8 cellular contexts compared by ENCODE assay signal in the genomic region with DNA sequence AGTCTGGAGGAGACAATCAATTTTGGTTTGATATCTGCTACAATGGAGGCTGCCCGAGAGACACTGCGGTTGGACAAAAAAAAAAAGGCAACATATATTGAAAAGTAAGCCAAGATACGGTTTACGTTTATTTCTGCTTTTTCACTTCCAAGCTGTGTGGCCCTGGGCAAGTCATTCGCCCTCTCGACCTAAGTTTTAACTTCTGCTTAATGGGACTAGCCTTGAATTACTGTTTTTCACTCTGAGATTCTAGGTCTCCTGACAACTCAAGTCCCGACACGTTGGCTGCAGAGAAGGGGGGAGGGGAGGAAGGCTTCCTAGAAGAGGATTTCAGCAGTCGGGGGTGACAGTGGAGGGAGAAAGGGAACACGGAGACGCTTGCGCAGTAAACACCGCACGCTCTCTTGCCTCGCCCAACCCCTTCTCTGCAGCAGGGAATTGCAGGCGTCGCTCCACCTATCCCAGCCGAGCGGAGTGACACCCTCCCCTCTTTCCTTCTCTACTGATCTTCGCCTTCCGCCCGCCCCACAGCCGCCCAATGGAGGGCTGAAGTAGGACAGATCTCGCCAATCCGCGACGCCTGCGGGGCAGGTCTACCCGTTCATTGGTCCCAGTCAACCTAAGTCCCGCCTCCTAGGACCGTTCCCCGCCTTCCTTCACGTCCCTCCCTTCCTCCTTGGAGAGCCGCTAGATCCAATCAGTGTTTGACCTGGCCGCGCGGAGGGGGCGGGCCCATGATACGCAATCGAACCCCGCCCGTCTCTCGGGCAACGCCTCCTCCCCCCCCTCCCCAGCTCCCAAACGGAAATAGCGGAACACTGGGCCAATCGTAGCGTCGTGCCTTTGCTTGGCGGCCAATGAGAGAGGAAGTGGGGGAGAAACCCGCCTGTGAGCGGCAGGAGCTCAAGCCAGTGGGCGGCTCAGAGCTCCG. TPM values are rescaled to one million over a fixed set of nuclear protein-coding genes. Genes with fewer than 3 reads are reported as not detected.
DNase-seq lines count a peak whose midpoint lies in the region; ATAC-seq and TF ChIP-seq lines count a peak whose summit lies in the region.

No MANE protein-coding gene starts in this region.

- H3K36me3 ChIP-seq in mucosa of descending colon (ENCODE audit: low read depth): peaks cover 5% of the 10 kb centered on the region

- H3K9me3 ChIP-seq in mucosa of descending colon: no peaks in the 10 kb centered on the region

- TF ChIP-seq CTCF in epithelial cell of proximal tubule (conservative IDR thresholded peaks at IDR 0.05; ENCODE audit: low read depth, low read length) (no peak), mucosa of descending colon (IDR thresholded peaks at IDR 0.05) (no peak)

- H3K4me1 ChIP-seq in mucosa of descending colon (ENCODE audit: low read depth): peaks cover 15% of the 10 kb centered on the region

- ATAC-seq in GM21619 (IDR thresholded peaks at IDR 0.05; ENCODE audit: unreplicated experiment) (peak; percentile 89), mucosa of descending colon (peak; percentile 93)

- H3K4me3 ChIP-seq in epithelial cell of proximal tubule (ENCODE audit: low read depth, low read length): peak overlapping the region; percentile 53
- peak overlapping the region; percentile 54 for H3K4me3 ChIP-seq in mucosa of descending colon

- no peak for TF ChIP-seq RAD21 in Ishikawa (IDR thresholded peaks at IDR 0.05; ENCODE audit: low read depth)

- TF ChIP-seq EP300 in Ishikawa (IDR thresholded peaks at IDR 0.05; ENCODE audit: borderline replicate concordance): 0 out of 2 replicates have a peak, but pooled peaks have one; percentile 24

- DNase-seq in DMS153 treated with DMSO at 0.1 percent for 48 hours (lab: John Stamatoyannopoulos, UW; ENCODE audit: unreplicated experiment): peak; percentile 100
- DNase-seq in OCI-M2 (lab: John Stamatoyannopoulos, UW; ENCODE audit: unreplicated experiment): peak; percentile 99
- peak; percentile 97 for DNase-seq in activated T-cell treated with anti-CD3 and anti-CD28 coated beads, Interleukin-2, amount 50 U/mL, for 1 hour
- DNase-seq in epithelial cell of proximal tubule (ENCODE audit: low read depth): peak; percentile 98
- DNase-seq in mucosa of descending colon: peak; percentile 99 to 100 (median 99)
- DNase-seq in stimulated activated CD8-positive, alpha-beta memory T cell treated with anti-CD3 and anti-CD28 coated beads, Interleukin-4, amount 100 ng/mL, for 1 hour (ENCODE audit: low read depth in 2 of 2, low spot score in 1 of 2): peak; percentile 94 to 97

- intact Hi-C loops in mucosa of descending colon (cut with DNase I, micrococcal nuclease): no loop called here

TF ChIP-seq in Ishikawa, 13 proteins besides CTCF, POLR2A, EP300 and RAD21:
- no peak for TF ChIP-seq FOXM1 (IDR thresholded peaks at IDR 0.05; ENCODE audit: borderline replicate concordance, low read depth)
- TF ChIP-seq TAF1 (IDR thresholded peaks at IDR 0.05; ENCODE audit: low read depth): peak; percentile 40; the same call in 1 of the 2 replicates
- peak; percentile 83 for TF ChIP-seq CREB1 (IDR thresholded peaks at IDR 0.05; ENCODE audit: low read depth)

RNA-seq across cellular contexts. Expression of gene AP2A1, which starts 0.5 kb away (rescaled TPM):
- total RNA-seq in epithelial cell of proximal tubule: 98.2 and 103 TPM in 2 replicates
- 10 to 100 TPM; 73.6 to 84.8 (median 82.5) TPM for total RNA-seq in mucosa of descending colon

RNA-seq across cellular contexts. Expression of gene TSKS, which starts 3.2 kb away (rescaled TPM):
- not detected in 2 replicates for total RNA-seq in epithelial cell of proximal tubule
- total RNA-seq in mucosa of descending colon: under 1 TPM in 1 of 3 donors, not detected in 2; 0.35 TPM

RNA-seq across cellular contexts. Expression of gene FUZ, which starts 46.8 kb away (rescaled TPM):
- total RNA-seq in epithelial cell of proximal tubule: 8.3 and 15.0 TPM in 2 replicates
- total RNA-seq in mucosa of descending colon: 10 to 100 TPM in 2 of 3 donors, 1 to 10 TPM in 1; 6.6 to 21.0 (median 11.9) TPM

RNA-seq across cellular contexts. Expression of gene MED25, which starts 51.8 kb away (rescaled TPM):
- total RNA-seq in epithelial cell of proximal tubule (30.4 and 34.8 TPM in 2 replicates), mucosa of descending colon (10 to 100 TPM; 54.7 to 57.4 (median 55.2) TPM)

Comparison
In these comparisons a context has a peak if more than half of its experiments do, and no peak if none do; other contexts are left out.
1. Peak in every context shown above with its lines: DNase-seq, ATAC-seq and H3K4me3 ChIP-seq.